ENCODE assay signal across 20 cellular contexts in genomic region chr5:88150747-88151146, GRCh38.
DNase-seq lines count a peak whose midpoint lies in the region; ATAC-seq, FAIRE-seq and TF ChIP-seq lines count a peak whose summit lies in the region.
"Had no signal": no experiment of that assay in that cellular context is flagged by ENCODE, and none has a peak within 500 bp of the region (broad histone marks: within the 10 kb centered on the region; RNA-seq: fewer than 3 reads in every experiment).

No MANE protein-coding gene starts in this region.

- TF ChIP-seq RAD21 in HepG2 (CRISPR knock-in tag; IDR thresholded peaks at IDR 0.05) (no peak), K562 (CRISPR knock-in tag; conservative IDR thresholded peaks at IDR 0.05 in 1 of 2, IDR thresholded peaks at IDR 0.05 in 1 of 2) (no peak)

- BruUV-seq in HepG2 (replicated peaks; lab: Mats Ljungman, UMichigan) (no TSS peak), K562 (replicated peaks; lab: Mats Ljungman, UMichigan) (no TSS peak)

- H3K27me3 ChIP-seq in HepG2 (ENCODE audit: control insufficient read depth in 1 of 2, insufficient read depth in 2 of 2, low read length in 2 of 2), result peaks cover 0 to 6% of the 10 kb centered on the region in 2 experiments; a peak in 1 of 5 replicates
- no peaks in the 10 kb centered on the region for H3K27me3 ChIP-seq in right lobe of liver
- peaks cover 2 to 3% of the 10 kb centered on the region in 2 experiments; a peak in 2 of 5 replicates for H3K27me3 ChIP-seq in K562 (ENCODE audit: control insufficient read depth in 2 of 2, insufficient read depth in 2 of 2, low read length in 2 of 2)

- TF ChIP-seq CTCF in HepG2 (CRISPR knock-in tag; IDR thresholded peaks at IDR 0.05), result no peak
- TF ChIP-seq CTCF in right lobe of liver (IDR thresholded peaks at IDR 0.05), result no peak
- no peak for TF ChIP-seq CTCF in K562 (IDR thresholded peaks at IDR 0.05 in 2 of 3, conservative IDR thresholded peaks at IDR 0.05 in 1 of 3; ENCODE audit: insufficient read depth in 2 of 3, low read depth in 1 of 3, low read length in 3 of 3)

- no peaks in the 10 kb centered on the region for H3K79me2 ChIP-seq in HepG2 (ENCODE audit: insufficient read depth, low read length)
- no peaks in the 10 kb centered on the region for H3K79me2 ChIP-seq in K562 (ENCODE audit: control insufficient read depth, insufficient read depth, low read length)

- no peak overlapping the region for H3K4me3 ChIP-seq in HepG2 (replicated peaks in 1 of 3; ENCODE audit: insufficient read depth in 1 of 3, low read depth in 2 of 3, low read length in 3 of 3)
- no peak overlapping the region for H3K4me3 ChIP-seq in right lobe of liver
- no peak overlapping the region for H3K4me3 ChIP-seq in K562
- H3K4me3 ChIP-seq: A549; BLaER1 treated with 17β-estradiol and CSF1 and Interleukin-3, amounts not matched to agents 10 nM and 100 nM had no signal

- H3K27ac ChIP-seq in HepG2 (ENCODE audit: extremely low read length, insufficient read depth, low read length), result no peak overlapping the region
- H3K27ac ChIP-seq in right lobe of liver, result no peak overlapping the region
- H3K27ac ChIP-seq in K562 (ENCODE audit: extremely low read depth, low read depth, low read length), result no peak overlapping the region
- H3K27ac ChIP-seq: 22Rv1; A549; BLaER1 treated with 17β-estradiol and CSF1 and Interleukin-3, amounts not matched to agents 10 nM and 100 nM; C4-2B had no signal

- H3K4me2 ChIP-seq in HepG2 (ENCODE audit: low read depth, low read length) (no peak overlapping the region), K562 (ENCODE audit: insufficient read depth, low read length) (no peak overlapping the region)
- H3K4me2 ChIP-seq: A549; BLaER1 treated with 17β-estradiol and CSF1 and Interleukin-3, amounts not matched to agents 10 nM and 100 nM had no signal

- TF ChIP-seq EP300 in HepG2 (IDR thresholded peaks at IDR 0.05; ENCODE audit: low read depth in 2 of 2, low read length in 2 of 2) (no peak), HepG2 (CRISPR knock-in tag; IDR thresholded peaks at IDR 0.05; ENCODE audit: borderline replicate concordance) (no peak), K562 (IDR thresholded peaks at IDR 0.05; ENCODE audit: low read length) (no peak)

- no peak for ATAC-seq in HepG2
- ATAC-seq in right lobe of liver, result no peak
- no peak for ATAC-seq in K562
- ATAC-seq: A549; CD8-positive, alpha-beta T cell had no signal

- POLR2A ChIA-PET in HepG2 (lab: Yijun Ruan, JAX), result no interaction called here
- POLR2A ChIA-PET in K562 (lab: Yijun Ruan, JAX), result no interaction called here

- intact Hi-C loops in HepG2 (cut with micrococcal nuclease; ENCODE audit: unreplicated experiment) (no loop called here), right lobe of liver (cut with DNase I) (no loop called here), K562 (cut with micrococcal nuclease) (no loop called here)

- CTCF ChIA-PET in HepG2 (lab: Yijun Ruan, JAX; ENCODE audit: low intra/inter-chr PET ratio, low total read pairs), result no interaction called here
- CTCF ChIA-PET in K562 (lab: Yijun Ruan, JAX; ENCODE audit: low intra/inter-chr PET ratio), result no interaction called here

- FAIRE-seq in HepG2 (lab: Jason Lieb, UNC), result no peak
- FAIRE-seq in K562 (lab: Jason Lieb, UNC), result no peak
- FAIRE-seq: A549, D721Med, G401.6, GM12891, GM19239 had no signal

- no peaks in the 10 kb centered on the region for H3K9me3 ChIP-seq in HepG2 (ENCODE audit: low read length)
- H3K9me3 ChIP-seq in right lobe of liver, result no peaks in the 10 kb centered on the region
- H3K9me3 ChIP-seq in K562 (replicated peaks; ENCODE audit: control insufficient read depth, insufficient read depth, low read depth, low read length), result no peaks in the 10 kb centered on the region

- no peak for TF ChIP-seq POLR2A in HepG2 (IDR thresholded peaks at IDR 0.05; ENCODE audit: insufficient read depth in 1 of 2, low read depth in 2 of 2, low read length in 2 of 2)
- TF ChIP-seq POLR2A in right lobe of liver (IDR thresholded peaks at IDR 0.05), result no peak
- no peak for TF ChIP-seq POLR2A in K562 (conservative IDR thresholded peaks at IDR 0.05)

- no peaks in the 10 kb centered on the region for H3K36me3 ChIP-seq in HepG2 (replicated peaks in 1 of 2; ENCODE audit: control insufficient read depth in 1 of 2, insufficient read depth in 2 of 2, low read length in 2 of 2)
- H3K36me3 ChIP-seq in right lobe of liver, result no peaks in the 10 kb centered on the region
- H3K36me3 ChIP-seq in K562 (ENCODE audit: control insufficient read depth, insufficient read depth, low read length), result no peaks in the 10 kb centered on the region
- H3K36me3 ChIP-seq: BLaER1 treated with 17β-estradiol and CSF1 and Interleukin-3, amounts not matched to agents 10 nM and 100 nM had no signal

- no peaks in the 10 kb centered on the region for H3K9me1 ChIP-seq in K562 (ENCODE audit: control insufficient read depth, insufficient read depth, low read length)

- in situ Hi-C loops in HepG2 (cut with HindIII; ENCODE audit: extremely low pct_ligation_motif_present, low pct_unique_long_range_greater_than_20kb), result no loop called here
- in situ Hi-C loops in K562 (cut with MboI), result no loop called here
- in situ Hi-C loops in KBM-7 (cut with MboI; ENCODE audit: low pct_unique_long_range_greater_than_20kb, low sequenced_read_pairs), result no loop called here

- H3K4me1 ChIP-seq in HepG2 (ENCODE audit: insufficient read depth, low read length) (peaks cover 6% of the 10 kb centered on the region), right lobe of liver (no peaks in the 10 kb centered on the region), K562 (replicated peaks in 1 of 2; ENCODE audit: control insufficient read depth in 2 of 2, insufficient read depth in 2 of 2, low read length in 2 of 2) (no peaks in the 10 kb centered on the region)
- H3K4me1 ChIP-seq: A549; BLaER1 treated with 17β-estradiol and CSF1 and Interleukin-3, amounts not matched to agents 10 nM and 100 nM had no signal

- H2AFZ ChIP-seq in HepG2 (ENCODE audit: low read length), result no peak overlapping the region
- no peak overlapping the region for H2AFZ ChIP-seq in K562 (ENCODE audit: low read depth, low read length)

- DNase-seq in HepG2 (ENCODE audit: low spot score) (no peak), right lobe of liver (no peak), K562 (ENCODE audit: extremely low read depth in 1 of 4, low spot score in 3 of 4) (no peak), OCI-M2 (lab: John Stamatoyannopoulos, UW; ENCODE audit: unreplicated experiment) (no peak), KBM-7 (no peak)
- DNase-seq: AML-193; Caco-2; Calu3; CD4-positive, alpha-beta T cell; CD8-positive, alpha-beta T cell; DMS79 treated with DMSO at 0.1 percent for 48 hours; GF-D8 had no signal

- H4K20me1 ChIP-seq in HepG2 (ENCODE audit: insufficient read depth, low read length) (no peaks in the 10 kb centered on the region), K562 (replicated peaks; ENCODE audit: control insufficient read depth, insufficient read depth, low read length) (no peaks in the 10 kb centered on the region)
- H4K20me1 ChIP-seq: BLaER1 treated with 17β-estradiol and CSF1 and Interleukin-3, amounts not matched to agents 10 nM and 100 nM had no signal

- H3K9ac ChIP-seq in HepG2 (ENCODE audit: insufficient read depth, low read depth, low read length), result no peak overlapping the region
- H3K9ac ChIP-seq in K562 (ENCODE audit: insufficient read depth in 1 of 2, low read depth in 2 of 2, low read length in 2 of 2), result no peak overlapping the region
- H3K9ac ChIP-seq: BLaER1 treated with 17β-estradiol and CSF1 and Interleukin-3, amounts not matched to agents 10 nM and 100 nM had no signal

TF ChIP-seq in HepG2, 621 proteins besides CTCF, POLR2A, EP300 and RAD21:
- no peak for TF ChIP-seq ZBTB2 (CRISPR knock-in tag; IDR thresholded peaks at IDR 0.05; ENCODE audit: low read depth)
- peak; percentile 53; the same call in 1 of the 2 replicates for TF ChIP-seq CEBPB (IDR thresholded peaks at IDR 0.05; ENCODE audit: borderline replicate concordance, low read depth, low read length)

TF ChIP-seq in K562, 482 proteins besides CTCF, POLR2A, EP300 and RAD21:
- TF ChIP-seq RBM22 (IDR thresholded peaks at IDR 0.05; ENCODE audit: low read depth, low read length, poor library complexity, severe bottlenecking), result no peak
- no peak for TF ChIP-seq ZNF324 (CRISPR knock-in tag; IDR thresholded peaks at IDR 0.05)
- TF ChIP-seq ZNF583 (CRISPR knock-in tag; IDR thresholded peaks at IDR 0.05), result no peak
- TF ChIP-seq CEBPB (tag; IDR thresholded peaks at IDR 0.05), result peak; percentile 45
- TF ChIP-seq TRIM28 (IDR thresholded peaks at IDR 0.05), result no peak
- no peak for TF ChIP-seq ZNF444 (CRISPR knock-in tag; IDR thresholded peaks at IDR 0.05)
- TF ChIP-seq CLOCK (CRISPR knock-in tag; IDR thresholded peaks at IDR 0.05; ENCODE audit: borderline replicate concordance), result no peak
- no peak for TF ChIP-seq MED1 (CRISPR knock-in tag; IDR thresholded peaks at IDR 0.05; ENCODE audit: borderline replicate concordance)
- no peak for TF ChIP-seq ZNF445 (CRISPR knock-in tag; IDR thresholded peaks at IDR 0.05; ENCODE audit: low read depth)
- TF ChIP-seq CEBPG (CRISPR knock-in tag; IDR thresholded peaks at IDR 0.05), result no peak
- peak in 1 of 2 experiments; percentile 60; a peak in 2 of 4 replicates for TF ChIP-seq CEBPG (tag; conservative IDR thresholded peaks at IDR 0.05 in 1 of 2, IDR thresholded peaks at IDR 0.05 in 1 of 2)

Comparison
In these comparisons a context has a peak if more than half of its experiments do, and no peak if none do; other contexts are left out.
1. Of the 241 proteins assayed by ChIP-seq in both HepG2 and K562: peak only in HepG2: none; only in K562: none; in both: CEBPB; in neither: 239; mixed calls (peak in some experiments, not most) for 1.